17 cellular contexts compared by ENCODE assay signal in the genomic region with DNA sequence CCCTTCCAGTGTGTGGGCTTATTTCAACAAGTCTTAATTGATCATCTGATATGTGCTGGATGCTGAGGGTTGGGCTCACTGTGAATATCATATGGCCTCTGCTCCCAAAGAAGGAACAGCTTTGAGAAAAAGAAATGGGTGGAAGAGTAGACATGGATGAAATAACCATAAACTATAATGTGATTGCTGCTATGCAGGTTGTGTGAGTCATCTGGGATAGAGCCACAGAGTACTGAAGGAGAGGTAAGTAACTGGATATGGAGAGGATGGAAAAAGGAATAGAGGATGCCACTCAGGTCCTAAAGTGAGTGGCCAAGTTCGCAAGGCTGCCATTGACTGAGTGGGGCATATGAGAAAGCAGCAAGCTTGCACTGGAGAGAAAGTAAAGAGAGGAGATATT. TPM values are rescaled to one million over a fixed set of nuclear protein-coding genes. Genes with fewer than 3 reads are reported as not detected.
"Had no signal": no experiment of that assay in that cellular context is flagged by ENCODE, and none has a peak within 500 bp of the region (broad histone marks: within the 10 kb centered on the region; RNA-seq: fewer than 3 reads in every experiment).

No MANE protein-coding gene starts in this region.

- H3K4me3 Mint-ChIP-seq: activated CD4-positive, alpha-beta memory T cell treated with anti-CD3 and anti-CD28 coated beads, Interleukin-2, amount 10 ng/mL, durations not matched to agents 7 days and 5 days; activated CD4-positive, alpha-beta T cell treated with anti-CD3 and anti-CD28 coated beads for 36 hours; activated naive CD8-positive, alpha-beta T cell treated with anti-CD3 and anti-CD28 coated beads, Interleukin-2, amount 10 ng/mL, durations not matched to agents 7 days and 5 days; central memory CD8-positive, alpha-beta T cell; dendritic cell treated with granulocyte-macrophage colony-stimulating factor and Interleukin-4, amounts not matched to agents 40 ng/mL and 50 ng/mL, for 4 days; effector memory CD8-positive, alpha-beta T cell; neural crest cell had no signal

- H3K4me1 ChIP-seq: pancreas, stomach had no signal

- H3K36me3 ChIP-seq: pancreas, stomach, vagina had no signal

- FAIRE-seq: islet of Langerhans, pancreas had no signal

- H3K27me3 ChIP-seq: pancreas, stomach, vagina had no signal

- DNase-seq: activated CD4-positive, alpha-beta memory T cell treated with anti-CD3 and anti-CD28 coated beads, Interleukin-2, amount 10 ng/mL, durations not matched to agents 7 days and 5 days; activated CD4-positive, alpha-beta T cell treated with anti-CD3 and anti-CD28 coated beads for 36 hours; activated naive CD8-positive, alpha-beta T cell treated with anti-CD3 and anti-CD28 coated beads, Interleukin-2, amount 10 ng/mL, durations not matched to agents 7 days and 5 days; activated T-cell treated with anti-CD3 and anti-CD28 coated beads, Interleukin-2, amount 50 U/mL, for 48 hours; effector memory CD8-positive, alpha-beta T cell; erythroblast; left ventricle myocardium superior; pancreas; stomach; T-helper 9 cell had no signal

- H3K36me3 Mint-ChIP-seq: activated naive CD8-positive, alpha-beta T cell treated with anti-CD3 and anti-CD28 coated beads, Interleukin-2, amount 10 ng/mL, durations not matched to agents 7 days and 5 days had no signal

- ATAC-seq: effector memory CD8-positive, alpha-beta T cell; left ventricle myocardium superior; pancreas had no signal

- H3K27ac ChIP-seq: pancreas, stomach had no signal

- H3K27ac Mint-ChIP-seq: activated CD4-positive, alpha-beta memory T cell treated with anti-CD3 and anti-CD28 coated beads, Interleukin-2, amount 10 ng/mL, durations not matched to agents 7 days and 5 days; activated CD4-positive, alpha-beta T cell treated with anti-CD3 and anti-CD28 coated beads for 36 hours; activated naive CD8-positive, alpha-beta T cell treated with anti-CD3 and anti-CD28 coated beads, Interleukin-2, amount 10 ng/mL, durations not matched to agents 7 days and 5 days; dendritic cell treated with granulocyte-macrophage colony-stimulating factor and Interleukin-4, amounts not matched to agents 40 ng/mL and 50 ng/mL, for 4 days; effector memory CD8-positive, alpha-beta T cell had no signal

- H3K27me3 Mint-ChIP-seq: activated CD4-positive, alpha-beta memory T cell treated with anti-CD3 and anti-CD28 coated beads, Interleukin-2, amount 10 ng/mL, durations not matched to agents 7 days and 5 days had no signal

- H3K4me1 Mint-ChIP-seq: activated CD4-positive, alpha-beta memory T cell treated with anti-CD3 and anti-CD28 coated beads, Interleukin-2, amount 10 ng/mL, durations not matched to agents 7 days and 5 days; activated naive CD8-positive, alpha-beta T cell treated with anti-CD3 and anti-CD28 coated beads, Interleukin-2, amount 10 ng/mL, durations not matched to agents 7 days and 5 days; central memory CD8-positive, alpha-beta T cell; neural crest cell had no signal

- H3K4me3 ChIP-seq: pancreas, stomach, vagina had no signal

- H3K9me3 Mint-ChIP-seq: activated CD4-positive, alpha-beta memory T cell treated with anti-CD3 and anti-CD28 coated beads, Interleukin-2, amount 10 ng/mL, durations not matched to agents 7 days and 5 days; activated naive CD8-positive, alpha-beta T cell treated with anti-CD3 and anti-CD28 coated beads, Interleukin-2, amount 10 ng/mL, durations not matched to agents 7 days and 5 days; central memory CD8-positive, alpha-beta T cell; dendritic cell treated with granulocyte-macrophage colony-stimulating factor and Interleukin-4, amounts not matched to agents 40 ng/mL and 50 ng/mL, for 4 days; neural crest cell had no signal

- H3K9me3 ChIP-seq: pancreas, stomach, vagina had no signal

RNA-seq across cellular contexts. Expression of a gene that starts 8.7 kb away (rescaled TPM):
- total RNA-seq: myocyte had no signal

RNA-seq across cellular contexts. Expression of a gene that starts 41.8 kb away (rescaled TPM):
- total RNA-seq: activated CD4-positive, alpha-beta memory T cell treated with anti-CD3 and anti-CD28 coated beads, Interleukin-2, amount 10 ng/mL, durations not matched to agents 7 days and 5 days; activated CD4-positive, alpha-beta T cell treated with anti-CD3 and anti-CD28 coated beads for 36 hours; activated naive CD8-positive, alpha-beta T cell treated with anti-CD3 and anti-CD28 coated beads, Interleukin-2, amount 10 ng/mL, durations not matched to agents 7 days and 5 days; left ventricle myocardium superior; mesenteric fat pad; myocyte; neural crest cell; pancreas had no signal
